ENCODE assay signal across 1 cellular context in genomic region chr12:27208414-27208750, GRCh38.
TF ChIP-seq lines count a peak whose summit lies in the region.

No MANE protein-coding gene starts in this region.

TF ChIP-seq in GM12878, 131 proteins besides CTCF, POLR2A, EP300 and RAD21:
- TF ChIP-seq E2F8 (IDR thresholded peaks at IDR 0.05; ENCODE audit: low read depth, partially characterized antibody) (no peak), ATF7 (IDR thresholded peaks at IDR 0.05; ENCODE audit: low read depth) (peak; percentile 9; the same call in 1 of the 2 replicates), RELB (IDR thresholded peaks at IDR 0.05; ENCODE audit: low read depth) (peak; percentile 6; the same call in 1 of the 2 replicates), IKZF1 (conservative IDR thresholded peaks at IDR 0.05) (0 out of 2 replicates have a peak, but pooled peaks have one; percentile 5), ZZZ3 (IDR thresholded peaks at IDR 0.05; ENCODE audit: control insufficient read depth, insufficient read length, low read depth) (no peak), NFIC (IDR thresholded peaks at IDR 0.05; ENCODE audit: low read depth, low read length) (peak; percentile 58; the same call in 1 of the 2 replicates), SKIL (IDR thresholded peaks at IDR 0.05; ENCODE audit: low read depth, poor library complexity, severe bottlenecking) (peak; percentile 0)
